ENCODE assay signal across 8 cellular contexts in the genomic region with DNA sequence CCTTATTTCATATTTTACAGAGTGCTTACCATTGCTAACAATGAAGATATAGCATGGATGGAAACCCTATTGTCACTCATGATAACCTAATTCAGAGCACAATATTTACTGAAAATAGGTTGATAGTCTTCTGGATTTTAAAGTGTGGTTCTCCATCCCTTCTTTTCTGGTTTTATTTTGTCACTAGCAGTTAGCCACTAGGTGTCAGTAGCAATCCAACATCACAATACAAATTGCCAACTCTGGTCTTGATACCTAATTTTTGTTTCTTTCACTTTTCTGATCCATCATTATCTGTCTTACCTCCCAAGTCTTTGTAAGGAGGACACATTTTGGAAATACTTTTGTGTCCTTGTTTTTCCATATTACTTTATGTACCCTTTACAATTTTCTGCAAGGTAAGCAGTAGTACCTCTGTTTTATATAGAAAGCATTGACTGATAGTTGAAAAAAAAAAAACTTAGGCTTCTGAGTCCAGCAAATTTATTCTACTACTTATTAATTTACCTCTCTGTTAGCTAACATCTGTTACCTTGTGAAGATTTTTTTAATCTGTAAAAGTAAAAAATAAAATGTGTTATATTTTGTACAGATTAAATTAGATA. TPM values are rescaled to one million over a fixed set of nuclear protein-coding genes. Genes with fewer than 3 reads are reported as not detected.
DNase-seq lines count a peak whose midpoint lies in the region; ATAC-seq lines count a peak whose summit lies in the region.

No MANE protein-coding gene starts in this region.

- H2AFZ ChIP-seq in mesenchymal stem cell (ENCODE audit: low read depth, low read length), result no peak overlapping the region

- H4K8ac ChIP-seq in mesenchymal stem cell (ENCODE audit: low read length), result no peak overlapping the region

- no peak overlapping the region for H4K91ac ChIP-seq in mesenchymal stem cell (ENCODE audit: low read length)

- no peak overlapping the region for H3K4me3 Mint-ChIP-seq in T-helper 2 cell treated with Interferon-gamma antibody and Interleukin-4, amounts not matched to agents 5 μg/mL and 100 μg/mL, for 36 hours

- no peaks in the 10 kb centered on the region for H3K27me3 ChIP-seq in mesenchymal stem cell (ENCODE audit: control insufficient read depth in 1 of 2, insufficient read depth in 1 of 2, low read length in 2 of 2)

- no peak overlapping the region for H2BK12ac ChIP-seq in mesenchymal stem cell (ENCODE audit: low read length in 2 of 2)

- no peak overlapping the region for H3K14ac ChIP-seq in mesenchymal stem cell (ENCODE audit: low read length in 2 of 2)

- no peaks in the 10 kb centered on the region for H3K36me3 Mint-ChIP-seq in T-helper 2 cell treated with Interferon-gamma antibody and Interleukin-4, amounts not matched to agents 5 μg/mL and 100 μg/mL, for 36 hours (ENCODE audit: low read depth)

- H2BK15ac ChIP-seq in mesenchymal stem cell (ENCODE audit: low read depth, poor library complexity, severe bottlenecking), result no peak overlapping the region

- no peaks in the 10 kb centered on the region for H3K9me3 Mint-ChIP-seq in T-helper 2 cell treated with Interferon-gamma antibody and Interleukin-4, amounts not matched to agents 5 μg/mL and 100 μg/mL, for 36 hours

- no peaks in the 10 kb centered on the region for H3K27me3 Mint-ChIP-seq in T-helper 2 cell treated with Interferon-gamma antibody and Interleukin-4, amounts not matched to agents 5 μg/mL and 100 μg/mL, for 36 hours (ENCODE audit: low read depth)

- H3K27ac Mint-ChIP-seq in T-helper 2 cell treated with Interferon-gamma antibody and Interleukin-4, amounts not matched to agents 5 μg/mL and 100 μg/mL, for 36 hours, result no peak overlapping the region

- H3K4me3 ChIP-seq in Jurkat, Clone E6-1 (ENCODE audit: low read length), result no peak overlapping the region
- no peak overlapping the region for H3K4me3 ChIP-seq in mesenchymal stem cell (ENCODE audit: insufficient read depth in 1 of 2, low read depth in 1 of 2, low read length in 2 of 2)

- H3K79me1 ChIP-seq in mesenchymal stem cell (replicated peaks; ENCODE audit: low read length, poor library complexity, severe bottlenecking), result no peaks in the 10 kb centered on the region

- H3K4me1 Mint-ChIP-seq in T-helper 2 cell treated with Interferon-gamma antibody and Interleukin-4, amounts not matched to agents 5 μg/mL and 100 μg/mL, for 36 hours (ENCODE audit: low read depth), result peaks cover 1% of the 10 kb centered on the region

- peak; percentile 65 for ATAC-seq in GM19463 (IDR thresholded peaks at IDR 0.05; ENCODE audit: unreplicated experiment)
- ATAC-seq in HG03025 (IDR thresholded peaks at IDR 0.05; ENCODE audit: low FRiP score, unreplicated experiment), result no peak

- H3K4ac ChIP-seq in mesenchymal stem cell (ENCODE audit: low read depth in 1 of 2, low read length in 2 of 2), result no peak overlapping the region

- no peak overlapping the region for H3K9ac ChIP-seq in mesenchymal stem cell (ENCODE audit: low read length)

- H3K9me3 ChIP-seq in mesenchymal stem cell (ENCODE audit: control insufficient read depth, low read length), result no peaks in the 10 kb centered on the region

- H3K23ac ChIP-seq in mesenchymal stem cell (ENCODE audit: low read length in 2 of 2), result no peak overlapping the region

- H3K27ac ChIP-seq in mesenchymal stem cell (ENCODE audit: low read length, poor library complexity, severe bottlenecking), result no peak overlapping the region

- no peaks in the 10 kb centered on the region for H3K4me1 ChIP-seq in mesenchymal stem cell (ENCODE audit: control insufficient read depth, insufficient read depth, low read depth, low read length)

- peak; percentile 53 for DNase-seq in DMS53 treated with DMSO at 0.1 percent for 48 hours (lab: John Stamatoyannopoulos, UW; ENCODE audit: unreplicated experiment)
- DNase-seq in Jurkat, Clone E6-1 (ENCODE audit: low read depth, low spot score), result peak; percentile 52
- peak; percentile 80 for DNase-seq in OCI-M1 (lab: John Stamatoyannopoulos, UW)
- DNase-seq in dermis blood vessel endothelial cell, result peak; percentile 76
- DNase-seq in mesenchymal stem cell, result peak; percentile 65
- no peak for DNase-seq in T-helper 2 cell treated with Interferon-gamma antibody and Interleukin-4, amounts not matched to agents 5 μg/mL and 100 μg/mL, for 36 hours (ENCODE audit: low spot score)

- H2BK120ac ChIP-seq in mesenchymal stem cell (ENCODE audit: low read depth, low read length), result no peak overlapping the region

- H3K4me2 ChIP-seq in mesenchymal stem cell (ENCODE audit: low read length, poor library complexity, severe bottlenecking), result no peak overlapping the region

- H2BK5ac ChIP-seq in mesenchymal stem cell (ENCODE audit: low read depth, low read length, poor library complexity, severe bottlenecking), result no peak overlapping the region

- H3K36me3 ChIP-seq in mesenchymal stem cell (ENCODE audit: control insufficient read depth in 1 of 2, insufficient read depth in 2 of 2, low read depth in 1 of 2, low read length in 2 of 2), result no peaks in the 10 kb centered on the region

- no peak overlapping the region for H3K18ac ChIP-seq in mesenchymal stem cell (ENCODE audit: low read depth in 1 of 2, low read length in 2 of 2)

- no peak overlapping the region for H2AK5ac ChIP-seq in mesenchymal stem cell (ENCODE audit: low read length, severe bottlenecking)

RNA-seq across cellular contexts. Expression of a gene that starts 28.3 kb away (rescaled TPM):
- polyA plus RNA-seq in Jurkat, Clone E6-1 (2012; ENCODE audit: insufficient read depth, insufficient read length), result 3.7 TPM
- total RNA-seq in dermis blood vessel endothelial cell, result 36.9 and 43.2 TPM in 2 replicates
- 6.2 TPM for polyA plus RNA-seq in mesenchymal stem cell (2013, experiment 1 of 2)
- 5.8 TPM for polyA plus RNA-seq in mesenchymal stem cell (2013, experiment 2 of 2)

RNA-seq across cellular contexts. Expression of a gene that starts 29.0 kb away (rescaled TPM):
- polyA plus RNA-seq in Jurkat, Clone E6-1 (2012; ENCODE audit: insufficient read depth, insufficient read length), result 10.4 TPM
- 6.7 and 7.5 TPM in 2 replicates for total RNA-seq in dermis blood vessel endothelial cell
- 5.0 TPM for polyA plus RNA-seq in mesenchymal stem cell (2013, experiment 1 of 2)
- 5.9 TPM for polyA plus RNA-seq in mesenchymal stem cell (2013, experiment 2 of 2)
